Comparison of ENCODE assay signal across 2 cellular contexts in genomic region chr3:116440196-116440595, GRCh38.
TF ChIP-seq lines count a peak whose summit lies in the region.

No MANE protein-coding gene starts in this region.

TF ChIP-seq in HepG2, 621 proteins besides CTCF, POLR2A, EP300 and RAD21:
- TF ChIP-seq CREB1 (IDR thresholded peaks at IDR 0.05), result 0 out of 2 replicates have a peak, but pooled peaks have one; percentile 18
- TF ChIP-seq CREB1 (CRISPR knock-in tag; IDR thresholded peaks at IDR 0.05), result no peak
- TF ChIP-seq ZNF331 (CRISPR knock-in tag; IDR thresholded peaks at IDR 0.05), result no peak

TF ChIP-seq in SK-N-SH, 30 proteins besides CTCF, POLR2A, EP300 and RAD21:
- TF ChIP-seq JUND (IDR thresholded peaks at IDR 0.05) (peak; percentile 91), FOSL2 (IDR thresholded peaks at IDR 0.05; ENCODE audit: borderline replicate concordance, low read depth) (peak; percentile 94), TEAD4 (IDR thresholded peaks at IDR 0.05; ENCODE audit: borderline replicate concordance, insufficient read depth) (no peak), IRF3 (IDR thresholded peaks at IDR 0.05; ENCODE audit: low read depth, low read length) (no peak), TCF12 (IDR thresholded peaks at IDR 0.05) (peak; percentile 64)
